In genomic region chr7:152675761-152676636, GRCh38 we compare ENCODE assay signal across 8 cellular contexts. TPM values are rescaled to one million over a fixed set of nuclear protein-coding genes. Genes with fewer than 3 reads are reported as not detected.
DNase-seq lines count a peak whose midpoint lies in the region; ATAC-seq, FAIRE-seq and TF ChIP-seq lines count a peak whose summit lies in the region.

Gene XRCC2, minus strand, starts transcription at chr7:152676141. Its CDS starts 62 bp downstream, at chr7:152676079.

- peaks cover 0 to 4% of the 10 kb centered on the region in 2 donors for H3K4me1 ChIP-seq in kidney (ENCODE audit: control insufficient read depth in 1 of 2, insufficient read depth in 1 of 2, low read depth in 1 of 2, low read length in 2 of 2)

- intact Hi-C loops in kidney (cut with DNase I), result no loop called here

- no peaks in the 10 kb centered on the region for H3K9me3 ChIP-seq in kidney (ENCODE audit: control insufficient read depth in 1 of 2, low read length in 2 of 2)

- no peaks in the 10 kb centered on the region for H3K36me3 ChIP-seq in kidney (ENCODE audit: control insufficient read depth in 1 of 2, insufficient read depth in 2 of 2, low read length in 2 of 2)

- H3K4me3 ChIP-seq in kidney (ENCODE audit: low read length in 2 of 2), result peak within 1 kb of the TSS; percentile 72

- no peak for FAIRE-seq in kidney (lab: Jason Lieb, UNC)

- no peak for TF ChIP-seq CTCF in kidney (IDR thresholded peaks at IDR 0.05; ENCODE audit: borderline replicate concordance, extremely low read depth, insufficient read depth)

- ATAC-seq in HG03378 (IDR thresholded peaks at IDR 0.05; ENCODE audit: unreplicated experiment), result peak; percentile 89
- ATAC-seq in activated CD4-positive, CD25-positive, alpha-beta regulatory T cell treated with anti-CD3 and anti-CD28 coated beads, Interleukin-2, amount 50 U/mL, for 24 hours, result peak; percentile 92 to 94

- H3K27ac ChIP-seq in kidney (ENCODE audit: low read depth in 2 of 2, low read length in 2 of 2), result peak within 1 kb of the TSS in 1 of 2 donors; percentile 65

- peak; percentile 96 for TF ChIP-seq POLR2A in GM19099 (IDR thresholded peaks at IDR 0.05; ENCODE audit: extremely low read depth, insufficient read length, low read depth)

- DNase-seq in AML-193 (lab: John Stamatoyannopoulos, UW) (peak; percentile 78), NCI-H446 treated with DMSO at 0.1 percent for 48 hours (lab: John Stamatoyannopoulos, UW) (peak; percentile 75), cerebellar cortex (ENCODE audit: low spot score) (peak; percentile 90), kidney (peak; percentile 97)
- DNase-seq in stimulated activated CD4-positive, alpha-beta T cell treated with anti-CD3 and anti-CD28 coated beads, Interleukin-15, amount 100 ng/mL, for 1 hour (ENCODE audit: low read depth in 1 of 2, low spot score in 1 of 2), result peak; percentile 96

- peak within 1 kb of the TSS; percentile 56 to 66 for H3K9ac ChIP-seq in kidney (ENCODE audit: low read length in 2 of 2)

RNA-seq across cellular contexts. Expression of gene XRCC2, which starts in this region (rescaled TPM):
- 0.44 TPM for total RNA-seq in kidney
- 0.22 TPM for polyA plus RNA-seq in kidney (ENCODE audit: insufficient read depth, low read depth, low replicate concordance)

Comparison
In these comparisons a context has a peak if more than half of its experiments do, and no peak if none do; other contexts are left out.
1. Peak in DNase-seq, H3K4me3 ChIP-seq and H3K9ac ChIP-seq in kidney; RNA of the gene not detected or under 1 TPM.